In the genomic region with DNA sequence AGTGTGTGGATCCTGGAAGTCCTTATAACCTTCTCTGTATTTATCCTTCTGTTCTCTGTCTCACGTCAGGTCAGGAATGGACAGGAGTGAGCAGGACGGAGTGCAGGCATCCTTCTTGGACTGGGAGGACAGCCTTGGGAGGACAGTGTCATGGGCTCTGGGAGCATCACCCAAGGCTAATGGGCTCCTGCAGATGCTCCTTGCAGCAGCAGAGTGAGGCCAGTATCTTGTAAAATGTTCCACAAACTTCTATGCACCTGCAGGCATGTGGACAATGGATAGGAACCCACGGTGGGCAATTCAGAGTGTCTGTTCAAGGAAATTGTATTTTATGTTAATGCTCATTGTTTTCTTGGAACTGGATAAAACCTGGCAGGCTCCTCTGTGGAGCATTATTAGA, we compare ENCODE assay signal across 25 cellular contexts.
"Had no signal": no experiment of that assay in that cellular context is flagged by ENCODE, and none has a peak within 500 bp of the region (broad histone marks: within the 10 kb centered on the region; RNA-seq: fewer than 3 reads in every experiment).

No MANE protein-coding gene starts in this region.

- H3K36me3 Mint-ChIP-seq: mesothelial cell of epicardium; naive B cell; natural killer cell; stimulated activated effector memory CD8-positive, alpha-beta T cell treated with anti-CD3 and anti-CD28 coated beads, Interleukin-12 subunit alpha, Interleukin-12 subunit beta, amount 100 ng/mL, for 72 hours had no signal

- H2AFZ ChIP-seq: hepatocyte, parathyroid adenoma had no signal

- FAIRE-seq: small intestine, urothelium cell line had no signal

- H3K27me3 ChIP-seq: hepatocyte, sigmoid colon, suprapubic skin, tibial artery, upper lobe of right lung had no signal

- H3K27ac ChIP-seq: hepatocyte, left ventricle myocardium inferior, parathyroid adenoma, psoas muscle, sigmoid colon, spleen, suprapubic skin, thoracic aorta, upper lobe of right lung had no signal

- H3K9me3 Mint-ChIP-seq: mesothelial cell of epicardium; naive B cell; natural killer cell; neural crest cell; stimulated activated effector memory CD8-positive, alpha-beta T cell treated with anti-CD3 and anti-CD28 coated beads, Interleukin-12 subunit alpha, Interleukin-12 subunit beta, amount 100 ng/mL, for 72 hours; stimulated activated naive CD8-positive, alpha-beta T cell treated with anti-CD3 and anti-CD28 coated beads, Interleukin-15, Interleukin-2, amounts not matched to agents 100 ng/mL and 50 ng/mL, for 24 hours had no signal

- H3K9me3 ChIP-seq: left ventricle myocardium inferior, psoas muscle, sigmoid colon, spleen, suprapubic skin, thoracic aorta, tibial artery, upper lobe of right lung had no signal

- H3K4me2 ChIP-seq: hepatocyte had no signal

- H3K27ac Mint-ChIP-seq: natural killer cell; stimulated activated effector memory CD8-positive, alpha-beta T cell treated with anti-CD3 and anti-CD28 coated beads, Interleukin-12 subunit alpha, Interleukin-12 subunit beta, amount 100 ng/mL, for 72 hours; stimulated activated naive CD8-positive, alpha-beta T cell treated with anti-CD3 and anti-CD28 coated beads, Interleukin-15, Interleukin-2, amounts not matched to agents 100 ng/mL and 50 ng/mL, for 24 hours had no signal

- DNase-seq: islet precursor cell; left ventricle myocardium inferior; mesendoderm; naive B cell; natural killer cell; nucleus accumbens; psoas muscle; sigmoid colon; small intestine; spleen; stimulated activated CD4-positive, alpha-beta T cell treated with anti-CD3 and anti-CD28 coated beads, Interleukin-4, amount 100 ng/mL, for 24 hours; stimulated activated naive CD4-positive, alpha-beta T cell; tibial artery; trophoblast cell; upper lobe of right lung had no signal

- H3K4me3 Mint-ChIP-seq: mesothelial cell of epicardium; naive B cell; natural killer cell; neural crest cell; stimulated activated effector memory CD8-positive, alpha-beta T cell treated with anti-CD3 and anti-CD28 coated beads, Interleukin-12 subunit alpha, Interleukin-12 subunit beta, amount 100 ng/mL, for 72 hours; stimulated activated naive CD8-positive, alpha-beta T cell treated with anti-CD3 and anti-CD28 coated beads, Interleukin-15, Interleukin-2, amounts not matched to agents 100 ng/mL and 50 ng/mL, for 24 hours had no signal

- H3K4me1 ChIP-seq: parathyroid adenoma, psoas muscle had no signal

- H3K79me2 ChIP-seq: hepatocyte, parathyroid adenoma had no signal

- H3K27me3 Mint-ChIP-seq: stimulated activated naive CD8-positive, alpha-beta T cell treated with anti-CD3 and anti-CD28 coated beads, Interleukin-15, Interleukin-2, amounts not matched to agents 100 ng/mL and 50 ng/mL, for 24 hours had no signal

- H3K4me3 ChIP-seq: hepatocyte, left ventricle myocardium inferior, lung, psoas muscle, sigmoid colon, spleen, suprapubic skin, thoracic aorta, tibial artery, upper lobe of right lung had no signal

- H3K36me3 ChIP-seq: left ventricle myocardium inferior, sigmoid colon, suprapubic skin, thoracic aorta, tibial artery, upper lobe of right lung had no signal

- H3K9ac ChIP-seq: parathyroid adenoma had no signal
